ENCODE assay signal across 1 cellular context in genomic region chr20:33653218-33653899, GRCh38.
TF ChIP-seq lines count a peak whose summit lies in the region.

No MANE protein-coding gene starts in this region.

TF ChIP-seq in HepG2, 621 proteins besides CTCF, POLR2A, EP300 and RAD21 (continued from another document):
- TF ChIP-seq, protein P1, sequence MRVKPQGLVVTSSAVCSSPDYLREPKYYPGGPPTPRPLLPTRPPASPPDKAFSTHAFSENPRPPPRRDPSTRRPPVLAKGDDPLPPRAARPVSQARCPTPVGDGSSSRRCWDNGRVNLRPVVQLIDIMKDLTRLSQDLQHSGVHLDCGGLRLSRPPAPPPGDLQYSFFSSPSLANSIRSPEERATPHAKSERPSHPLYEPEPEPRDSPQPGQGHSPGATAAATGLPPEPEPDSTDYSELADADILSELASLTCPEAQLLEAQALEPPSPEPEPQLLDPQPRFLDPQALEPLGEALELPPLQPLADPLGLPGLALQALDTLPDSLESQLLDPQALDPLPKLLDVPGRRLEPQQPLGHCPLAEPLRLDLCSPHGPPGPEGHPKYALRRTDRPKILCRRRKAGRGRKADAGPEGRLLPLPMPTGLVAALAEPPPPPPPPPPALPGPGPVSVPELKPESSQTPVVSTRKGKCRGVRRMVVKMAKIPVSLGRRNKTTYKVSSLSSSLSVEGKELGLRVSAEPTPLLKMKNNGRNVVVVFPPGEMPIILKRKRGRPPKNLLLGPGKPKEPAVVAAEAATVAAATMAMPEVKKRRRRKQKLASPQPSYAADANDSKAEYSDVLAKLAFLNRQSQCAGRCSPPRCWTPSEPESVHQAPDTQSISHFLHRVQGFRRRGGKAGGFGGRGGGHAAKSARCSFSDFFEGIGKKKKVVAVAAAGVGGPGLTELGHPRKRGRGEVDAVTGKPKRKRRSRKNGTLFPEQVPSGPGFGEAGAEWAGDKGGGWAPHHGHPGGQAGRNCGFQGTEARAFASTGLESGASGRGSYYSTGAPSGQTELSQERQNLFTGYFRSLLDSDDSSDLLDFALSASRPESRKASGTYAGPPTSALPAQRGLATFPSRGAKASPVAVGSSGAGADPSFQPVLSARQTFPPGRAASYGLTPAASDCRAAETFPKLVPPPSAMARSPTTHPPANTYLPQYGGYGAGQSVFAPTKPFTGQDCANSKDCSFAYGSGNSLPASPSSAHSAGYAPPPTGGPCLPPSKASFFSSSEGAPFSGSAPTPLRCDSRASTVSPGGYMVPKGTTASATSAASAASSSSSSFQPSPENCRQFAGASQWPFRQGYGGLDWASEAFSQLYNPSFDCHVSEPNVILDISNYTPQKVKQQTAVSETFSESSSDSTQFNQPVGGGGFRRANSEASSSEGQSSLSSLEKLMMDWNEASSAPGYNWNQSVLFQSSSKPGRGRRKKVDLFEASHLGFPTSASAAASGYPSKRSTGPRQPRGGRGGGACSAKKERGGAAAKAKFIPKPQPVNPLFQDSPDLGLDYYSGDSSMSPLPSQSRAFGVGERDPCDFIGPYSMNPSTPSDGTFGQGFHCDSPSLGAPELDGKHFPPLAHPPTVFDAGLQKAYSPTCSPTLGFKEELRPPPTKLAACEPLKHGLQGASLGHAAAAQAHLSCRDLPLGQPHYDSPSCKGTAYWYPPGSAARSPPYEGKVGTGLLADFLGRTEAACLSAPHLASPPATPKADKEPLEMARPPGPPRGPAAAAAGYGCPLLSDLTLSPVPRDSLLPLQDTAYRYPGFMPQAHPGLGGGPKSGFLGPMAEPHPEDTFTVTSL (CRISPR knock-in tag; IDR thresholded peaks at IDR 0.05; ENCODE audit: borderline replicate concordance) = no peak
- TF ChIP-seq ZNF75D (CRISPR knock-in tag; IDR thresholded peaks at IDR 0.05; ENCODE audit: borderline replicate concordance) (no peak), ZFP41 (CRISPR knock-in tag; IDR thresholded peaks at IDR 0.05; ENCODE audit: borderline replicate concordance) (no peak), FOXA3 (CRISPR knock-in tag; IDR thresholded peaks at IDR 0.05) (peak; percentile 59; the same call in 1 of the 2 replicates), ETV5 (CRISPR knock-in tag; IDR thresholded peaks at IDR 0.05; ENCODE audit: borderline replicate concordance) (0 out of 2 replicates have a peak, but pooled peaks have one; percentile 15), ZNF17 (CRISPR knock-in tag; IDR thresholded peaks at IDR 0.05) (no peak), CC2D1A (CRISPR knock-in tag; IDR thresholded peaks at IDR 0.05) (peak; percentile 89; the same call in 1 of the 2 replicates), ZNF136 (CRISPR knock-in tag; IDR thresholded peaks at IDR 0.05; ENCODE audit: low read depth) (peak; percentile 72; the same call in 1 of the 2 replicates), ARNT2 (CRISPR knock-in tag; IDR thresholded peaks at IDR 0.05; ENCODE audit: low read depth) (peak; percentile 42; the same call in 1 of the 2 replicates), IKZF5 (CRISPR knock-in tag; IDR thresholded peaks at IDR 0.05) (peak; percentile 63), ZNF747 (CRISPR knock-in tag; IDR thresholded peaks at IDR 0.05; ENCODE audit: borderline replicate concordance) (0 out of 2 replicates have a peak, but pooled peaks have one; percentile 64), CHCHD3 (CRISPR knock-in tag; IDR thresholded peaks at IDR 0.05) (0 out of 2 replicates have a peak, but pooled peaks have one; percentile 25)
- TF ChIP-seq, protein P2, sequence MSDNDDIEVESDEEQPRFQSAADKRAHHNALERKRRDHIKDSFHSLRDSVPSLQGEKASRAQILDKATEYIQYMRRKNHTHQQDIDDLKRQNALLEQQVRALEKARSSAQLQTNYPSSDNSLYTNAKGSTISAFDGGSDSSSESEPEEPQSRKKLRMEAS (IDR thresholded peaks at IDR 0.05) = peak; percentile 48; the same call in 1 of the 2 replicates
